17 cellular contexts compared by ENCODE assay signal in the genomic region with DNA sequence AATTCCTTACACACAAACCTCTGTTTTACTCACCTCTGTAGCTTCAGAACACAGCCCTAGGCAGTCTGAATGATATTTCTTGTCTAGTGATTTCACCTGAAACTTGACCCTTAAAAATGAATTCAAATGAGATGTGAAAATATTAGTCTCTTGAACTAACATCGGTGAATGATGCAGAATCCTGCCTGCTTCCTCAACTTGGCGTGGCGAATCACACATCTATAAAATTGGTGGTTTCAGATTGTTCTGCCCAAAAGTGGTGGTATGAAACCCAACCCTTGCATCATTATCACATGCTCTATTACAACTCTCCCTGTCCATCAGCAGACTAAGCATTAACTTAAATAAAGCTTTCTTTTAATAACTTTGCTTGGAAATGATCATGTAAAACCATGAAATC.
"Had no signal": no experiment of that assay in that cellular context is flagged by ENCODE, and none has a peak within 500 bp of the region (broad histone marks: within the 10 kb centered on the region; RNA-seq: fewer than 3 reads in every experiment).

No MANE protein-coding gene starts in this region.

- H3K4me3 Mint-ChIP-seq: activated CD4-positive, alpha-beta memory T cell treated with anti-CD3 and anti-CD28 coated beads for 36 hours; activated CD4-positive, alpha-beta T cell treated with anti-CD3 and anti-CD28 coated beads for 36 hours; activated CD8-positive, alpha-beta memory T cell treated with anti-CD3 and anti-CD28 coated beads, Interleukin-2, amount 10 ng/mL, durations not matched to agents 7 days and 5 days; activated naive CD4-positive, alpha-beta T cell treated with anti-CD3 and anti-CD28 coated beads, Interleukin-2, amount 50 U/mL, for 24 hours; activated T-cell treated with anti-CD3 and anti-CD28 coated beads, Interleukin-2, amount 50 U/mL, for 24 hours; naive thymus-derived CD8-positive, alpha-beta T cell; stimulated activated effector memory CD8-positive, alpha-beta T cell treated with anti-CD3 and anti-CD28 coated beads, Interleukin-12 subunit alpha, Interleukin-12 subunit beta, amount 100 ng/mL, for 72 hours had no signal

- H3K4me1 Mint-ChIP-seq: activated CD4-positive, alpha-beta T cell treated with anti-CD3 and anti-CD28 coated beads for 36 hours; activated CD8-positive, alpha-beta memory T cell treated with anti-CD3 and anti-CD28 coated beads, Interleukin-2, amount 10 ng/mL, durations not matched to agents 7 days and 5 days; activated naive CD4-positive, alpha-beta T cell treated with anti-CD3 and anti-CD28 coated beads, Interleukin-2, amount 50 U/mL, for 24 hours; naive thymus-derived CD8-positive, alpha-beta T cell; stimulated activated effector memory CD8-positive, alpha-beta T cell treated with anti-CD3 and anti-CD28 coated beads, Interleukin-12 subunit alpha, Interleukin-12 subunit beta, amount 100 ng/mL, for 72 hours had no signal

- H3K27ac Mint-ChIP-seq: activated CD4-positive, alpha-beta memory T cell treated with anti-CD3 and anti-CD28 coated beads for 36 hours; activated CD4-positive, alpha-beta T cell treated with anti-CD3 and anti-CD28 coated beads for 36 hours; activated CD8-positive, alpha-beta memory T cell treated with anti-CD3 and anti-CD28 coated beads, Interleukin-2, amount 10 ng/mL, durations not matched to agents 7 days and 5 days; activated naive CD4-positive, alpha-beta T cell treated with anti-CD3 and anti-CD28 coated beads, Interleukin-2, amount 50 U/mL, for 24 hours; activated T-cell treated with anti-CD3 and anti-CD28 coated beads, Interleukin-2, amount 50 U/mL, for 24 hours; naive thymus-derived CD8-positive, alpha-beta T cell; stimulated activated effector memory CD8-positive, alpha-beta T cell treated with anti-CD3 and anti-CD28 coated beads, Interleukin-12 subunit alpha, Interleukin-12 subunit beta, amount 100 ng/mL, for 72 hours had no signal

- H3K4me3 ChIP-seq: adrenal gland, cardiac muscle cell, thyroid gland, uterus had no signal

- H3K9me3 ChIP-seq: adrenal gland, thyroid gland, uterus had no signal

- ATAC-seq: activated CD4-positive, alpha-beta T cell treated with anti-CD3 and anti-CD28 coated beads for 36 hours; activated CD8-positive, alpha-beta memory T cell treated with anti-CD3 and anti-CD28 coated beads, Interleukin-2, amount 10 ng/mL, durations not matched to agents 7 days and 5 days; left ventricle myocardium superior; naive thymus-derived CD8-positive, alpha-beta T cell; stimulated activated effector memory CD8-positive, alpha-beta T cell treated with anti-CD3 and anti-CD28 coated beads, Interleukin-12 subunit alpha, Interleukin-12 subunit beta, amount 100 ng/mL, for 72 hours had no signal

- DNase-seq: activated CD4-positive, alpha-beta memory T cell treated with anti-CD3 and anti-CD28 coated beads for 36 hours; activated CD4-positive, alpha-beta T cell treated with anti-CD3 and anti-CD28 coated beads for 36 hours; activated CD8-positive, alpha-beta memory T cell treated with anti-CD3 and anti-CD28 coated beads, Interleukin-2, amount 10 ng/mL, durations not matched to agents 7 days and 5 days; activated effector memory CD4-positive, alpha-beta T cell treated with anti-CD3 and anti-CD28 coated beads, Interleukin-2, amount 50 U/mL, for 16 hours; activated T-cell treated with anti-CD3 and anti-CD28 coated beads, Interleukin-2, amount 50 U/mL, for 24 hours; adrenal gland; foreskin fibroblast; kidney glomerular epithelial cell; left ventricle myocardium superior; mesenchymal stem cell; naive thymus-derived CD8-positive, alpha-beta T cell; stimulated activated CD4-positive, alpha-beta T cell treated with anti-CD3 and anti-CD28 coated beads, Interleukin-12 subunit alpha, Interleukin-12 subunit beta, amount 100 ng/mL, for 4 hours; thyroid gland; uterus had no signal

- H3K27me3 ChIP-seq: adrenal gland, cardiac muscle cell, thyroid gland, uterus had no signal

- H3K36me3 ChIP-seq: adrenal gland, cardiac muscle cell, thyroid gland, uterus had no signal

- H3K4me1 ChIP-seq: thyroid gland, uterus had no signal

- H3K36me3 Mint-ChIP-seq: activated CD4-positive, alpha-beta memory T cell treated with anti-CD3 and anti-CD28 coated beads for 36 hours; activated CD8-positive, alpha-beta memory T cell treated with anti-CD3 and anti-CD28 coated beads, Interleukin-2, amount 10 ng/mL, durations not matched to agents 7 days and 5 days; activated naive CD4-positive, alpha-beta T cell treated with anti-CD3 and anti-CD28 coated beads, Interleukin-2, amount 50 U/mL, for 24 hours; naive thymus-derived CD8-positive, alpha-beta T cell; stimulated activated effector memory CD8-positive, alpha-beta T cell treated with anti-CD3 and anti-CD28 coated beads, Interleukin-12 subunit alpha, Interleukin-12 subunit beta, amount 100 ng/mL, for 72 hours had no signal

- H3K9me3 Mint-ChIP-seq: activated CD4-positive, alpha-beta memory T cell treated with anti-CD3 and anti-CD28 coated beads for 36 hours; activated naive CD4-positive, alpha-beta T cell treated with anti-CD3 and anti-CD28 coated beads, Interleukin-2, amount 50 U/mL, for 24 hours; activated T-cell treated with anti-CD3 and anti-CD28 coated beads, Interleukin-2, amount 50 U/mL, for 24 hours; naive thymus-derived CD8-positive, alpha-beta T cell; stimulated activated effector memory CD8-positive, alpha-beta T cell treated with anti-CD3 and anti-CD28 coated beads, Interleukin-12 subunit alpha, Interleukin-12 subunit beta, amount 100 ng/mL, for 72 hours had no signal

- H3K27ac ChIP-seq: adrenal gland, cardiac muscle cell, thyroid gland, uterus had no signal
